ENCODE assay signal across 11 cellular contexts in genomic region chr7:130149575-130150139, GRCh38. TPM values are rescaled to one million over a fixed set of nuclear protein-coding genes. Genes with fewer than 3 reads are reported as not detected.
A peak's percentile ranks its signal among the peaks of the same experiment; 100 is the strongest.
DNase-seq lines count a peak whose midpoint lies in the region; ATAC-seq and TF ChIP-seq lines count a peak whose summit lies in the region.
"Had no signal": no experiment of that assay in that cellular context is flagged by ENCODE, and none has a peak within 500 bp of the region (broad histone marks: within the 10 kb centered on the region; RNA-seq: fewer than 3 reads in every experiment).

No MANE protein-coding gene starts in this region.

- H3K27ac ChIP-seq in SU-DHL-6 (ENCODE audit: low read depth, low read length): peak overlapping the region; percentile 95
- no peak overlapping the region for H3K27ac ChIP-seq in mesenchymal stem cell (ENCODE audit: low read length, poor library complexity, severe bottlenecking)
- H3K27ac ChIP-seq: neural progenitor cell had no signal

- ATAC-seq in HG03378 (IDR thresholded peaks at IDR 0.05; ENCODE audit: unreplicated experiment) (peak; percentile 50), GM18858 (IDR thresholded peaks at IDR 0.05; ENCODE audit: unreplicated experiment) (no peak)

- DNase-seq in activated naive CD4-positive, alpha-beta T cell treated with anti-CD3 and anti-CD28 coated beads, Interleukin-2, amount 10 ng/mL, durations not matched to agents 7 days and 5 days: no peak
- no peak for DNase-seq in activated naive CD4-positive, alpha-beta T cell (lab: John Stamatoyannopoulos, UW)
- no peak for DNase-seq in mesenchymal stem cell
- no peak for DNase-seq in effector CD8-positive, alpha-beta T cell (lab: John Stamatoyannopoulos, UW)
- DNase-seq in NCI-H187 (lab: John Stamatoyannopoulos, UW): no peak
- DNase-seq: IMR-90, T-helper 2 cell had no signal

- no peaks in the 10 kb centered on the region for H3K9me3 ChIP-seq in SU-DHL-6 (ENCODE audit: insufficient read depth, low read length)
- H3K9me3 ChIP-seq in mesenchymal stem cell (ENCODE audit: control insufficient read depth, low read length): no peaks in the 10 kb centered on the region

- H3K36me3 ChIP-seq in SU-DHL-6 (ENCODE audit: low read length) (no peaks in the 10 kb centered on the region), mesenchymal stem cell (ENCODE audit: control insufficient read depth in 1 of 2, insufficient read depth in 2 of 2, low read depth in 1 of 2, low read length in 2 of 2) (peaks cover 0 to 3% of the 10 kb centered on the region in 2 experiments)
- H3K36me3 ChIP-seq: neural progenitor cell had no signal

- H2BK5ac ChIP-seq in mesenchymal stem cell (ENCODE audit: low read depth, low read length, poor library complexity, severe bottlenecking): no peak overlapping the region

- 92% methylated on average over 14 of the region's 14 CpGs for WGBS in mesenchymal stem cell

- peaks cover 19% of the 10 kb centered on the region for H3K4me1 ChIP-seq in mesenchymal stem cell (ENCODE audit: control insufficient read depth, insufficient read depth, low read depth, low read length)

- H2AFZ ChIP-seq in SU-DHL-6 (ENCODE audit: low read depth, low read length, severe bottlenecking): peak overlapping the region; percentile 22
- H2AFZ ChIP-seq in mesenchymal stem cell (ENCODE audit: low read depth, low read length): no peak overlapping the region
- H2AFZ ChIP-seq: neural progenitor cell had no signal

- no peaks in the 10 kb centered on the region for H3K79me1 ChIP-seq in mesenchymal stem cell (replicated peaks; ENCODE audit: low read length, poor library complexity, severe bottlenecking)

- H3K9ac ChIP-seq in SU-DHL-6 (ENCODE audit: low read length): no peak overlapping the region; the same call in 1 of the 2 replicates
- H3K9ac ChIP-seq in mesenchymal stem cell (ENCODE audit: low read length): no peak overlapping the region
- H3K9ac ChIP-seq: neural progenitor cell had no signal

- H3K27me3 Mint-ChIP-seq in activated naive CD4-positive, alpha-beta T cell treated with anti-CD3 and anti-CD28 coated beads, Interleukin-2, amount 10 ng/mL, durations not matched to agents 7 days and 5 days: peaks cover 37% of the 10 kb centered on the region

- no peak overlapping the region for H3K4me3 ChIP-seq in SU-DHL-6 (ENCODE audit: insufficient read depth, low read length, poor library complexity, severe bottlenecking)
- no peak overlapping the region for H3K4me3 ChIP-seq in mesenchymal stem cell (ENCODE audit: insufficient read depth in 1 of 2, low read depth in 1 of 2, low read length in 2 of 2)
- H3K4me3 ChIP-seq: neural progenitor cell had no signal

- no peak overlapping the region for H2BK15ac ChIP-seq in mesenchymal stem cell (ENCODE audit: low read depth, poor library complexity, severe bottlenecking)

- H3K23ac ChIP-seq in mesenchymal stem cell (ENCODE audit: low read length in 2 of 2): no peak overlapping the region

- CTCF ChIA-PET in activated naive CD4-positive, alpha-beta T cell treated with anti-CD3 and anti-CD28 coated beads, Interleukin-2, amount 10 ng/mL, durations not matched to agents 7 days and 5 days (lab: Charles Lee): no interaction called here

- H3K9me2 ChIP-seq in SU-DHL-6 (replicated peaks; ENCODE audit: insufficient read depth, low read length): no peaks in the 10 kb centered on the region

- H4K8ac ChIP-seq in mesenchymal stem cell (ENCODE audit: low read length): no peak overlapping the region

- H3K27me3 ChIP-seq in SU-DHL-6 (ENCODE audit: low read length) (no peaks in the 10 kb centered on the region), mesenchymal stem cell (ENCODE audit: control insufficient read depth in 1 of 2, insufficient read depth in 1 of 2, low read length in 2 of 2) (no peaks in the 10 kb centered on the region)
- H3K27me3 ChIP-seq: neural progenitor cell had no signal

- peaks cover 3% of the 10 kb centered on the region for H3K9me3 Mint-ChIP-seq in activated naive CD4-positive, alpha-beta T cell treated with anti-CD3 and anti-CD28 coated beads, Interleukin-2, amount 10 ng/mL, durations not matched to agents 7 days and 5 days
- H3K9me3 Mint-ChIP-seq: neural progenitor cell had no signal

- H3K79me2 ChIP-seq in SU-DHL-6 (ENCODE audit: insufficient read depth, low read length): no peaks in the 10 kb centered on the region

- H3K18ac ChIP-seq in mesenchymal stem cell (ENCODE audit: low read depth in 1 of 2, low read length in 2 of 2): no peak overlapping the region

- TF ChIP-seq CTCF in SU-DHL-6 (IDR thresholded peaks at IDR 0.05; ENCODE audit: insufficient read depth, low read length, poor library complexity, severe bottlenecking): no peak

- no peak overlapping the region for H3K4me3 Mint-ChIP-seq in activated naive CD4-positive, alpha-beta T cell treated with anti-CD3 and anti-CD28 coated beads, Interleukin-2, amount 10 ng/mL, durations not matched to agents 7 days and 5 days

- H3K4me2 ChIP-seq in SU-DHL-6 (ENCODE audit: low read depth, low read length, poor library complexity, severe bottlenecking) (peak overlapping the region; percentile 59), mesenchymal stem cell (ENCODE audit: low read length, poor library complexity, severe bottlenecking) (no peak overlapping the region)
- H3K4me2 ChIP-seq: neural progenitor cell had no signal

- H2BK12ac ChIP-seq in mesenchymal stem cell (ENCODE audit: low read length in 2 of 2): no peak overlapping the region

- no peak overlapping the region for H3K14ac ChIP-seq in mesenchymal stem cell (ENCODE audit: low read length in 2 of 2)

- H3K4ac ChIP-seq in mesenchymal stem cell (ENCODE audit: low read depth in 1 of 2, low read length in 2 of 2): no peak overlapping the region

- H4K20me1 ChIP-seq in SU-DHL-6 (ENCODE audit: low read depth, low read length): no peaks in the 10 kb centered on the region

- no peak overlapping the region for H2BK120ac ChIP-seq in mesenchymal stem cell (ENCODE audit: low read depth, low read length)

- H4K91ac ChIP-seq in mesenchymal stem cell (ENCODE audit: low read length): no peak overlapping the region

- H3F3A ChIP-seq in SU-DHL-6 (ENCODE audit: insufficient read depth): peaks cover 27% of the 10 kb centered on the region

- H2AK5ac ChIP-seq in mesenchymal stem cell (ENCODE audit: low read length, severe bottlenecking): no peak overlapping the region

- H3K27ac Mint-ChIP-seq in activated naive CD4-positive, alpha-beta T cell treated with anti-CD3 and anti-CD28 coated beads, Interleukin-2, amount 10 ng/mL, durations not matched to agents 7 days and 5 days: peak overlapping the region; percentile 7

- no peaks in the 10 kb centered on the region for H3K4me1 Mint-ChIP-seq in activated naive CD4-positive, alpha-beta T cell treated with anti-CD3 and anti-CD28 coated beads, Interleukin-2, amount 10 ng/mL, durations not matched to agents 7 days and 5 days

- H3K36me3 Mint-ChIP-seq in activated naive CD4-positive, alpha-beta T cell treated with anti-CD3 and anti-CD28 coated beads, Interleukin-2, amount 10 ng/mL, durations not matched to agents 7 days and 5 days: no peaks in the 10 kb centered on the region
- H3K36me3 Mint-ChIP-seq: neural progenitor cell had no signal

RNA-seq across cellular contexts. Expression of gene TMEM209, which starts 55.5 kb away (rescaled TPM):
- polyA plus RNA-seq in mesenchymal stem cell (2013, experiment 1 of 2): 19.1 TPM
- polyA plus RNA-seq in mesenchymal stem cell (2013, experiment 2 of 2): 19.1 TPM

RNA-seq across cellular contexts. Expression of gene SSMEM1, which starts 58.0 kb away (rescaled TPM):
- polyA plus RNA-seq in mesenchymal stem cell (2013, experiment 1 of 2): 0.03 TPM
- polyA plus RNA-seq in mesenchymal stem cell (2013, experiment 2 of 2): not detected
